Comparison of ENCODE assay signal across 8 cellular contexts in genomic region chr20:53934421-53935352, GRCh38.
A peak's percentile ranks its signal among the peaks of the same experiment; 100 is the strongest.
DNase-seq lines count a peak whose midpoint lies in the region; ATAC-seq and TF ChIP-seq lines count a peak whose summit lies in the region.

No MANE protein-coding gene starts in this region.

- H3K79me2 ChIP-seq in Karpas-422 (ENCODE audit: low read length) = no peaks in the 10 kb centered on the region

- POLR2A ChIA-PET in activated naive CD8-positive, alpha-beta T cell treated with anti-CD3 and anti-CD28 coated beads, Interleukin-2, amount 10 ng/mL, durations not matched to agents 7 days and 5 days (lab: Charles Lee) = interaction anchor here (0.6 to 1.9 kb wide), 8 partner anchors 10 to 355 kb away, joined by 3 to 10 read pairs (median 4); no protein-coding TSS in a partner anchor

- H3K27ac ChIP-seq in Karpas-422 (ENCODE audit: low read length) (no peak overlapping the region), thoracic aorta (peak overlapping the region; percentile 13 to 66)

- no peak overlapping the region for H2AFZ ChIP-seq in Karpas-422 (ENCODE audit: low read length)

- H3K9me3 ChIP-seq in Karpas-422 (ENCODE audit: low read length) = no peaks in the 10 kb centered on the region
- no peaks in the 10 kb centered on the region for H3K9me3 ChIP-seq in thoracic aorta

- no peak overlapping the region for H3K4me2 ChIP-seq in Karpas-422 (ENCODE audit: low read depth, low read length, poor library complexity, severe bottlenecking)

- DNase-seq in ACHN (peak; percentile 83), Karpas-422 (peak; percentile 55), iris pigment epithelial cell (ENCODE audit: low read depth) (peak; percentile 96), thoracic aorta (ENCODE audit: low spot score) (no peak), left lobe of liver (ENCODE audit: low spot score) (no peak)
- no peak for DNase-seq in activated naive CD8-positive, alpha-beta T cell treated with anti-CD3 and anti-CD28 coated beads, Interleukin-2, amount 10 ng/mL, durations not matched to agents 7 days and 5 days

- no peaks in the 10 kb centered on the region for H3K9me2 ChIP-seq in Karpas-422 (replicated peaks; ENCODE audit: insufficient read depth, low read length)

- no peak overlapping the region for H3K9ac ChIP-seq in Karpas-422 (ENCODE audit: low read length)

- peak overlapping the region; percentile 91 for H3K27ac Mint-ChIP-seq in activated naive CD8-positive, alpha-beta T cell treated with anti-CD3 and anti-CD28 coated beads, Interleukin-2, amount 10 ng/mL, durations not matched to agents 7 days and 5 days

- no peak for TF ChIP-seq CTCF in thoracic aorta (IDR thresholded peaks at IDR 0.05)

- H3K4me1 ChIP-seq in Karpas-422 (ENCODE audit: low read length) (peaks cover 14% of the 10 kb centered on the region), thoracic aorta (ENCODE audit: control insufficient read depth in 1 of 2, low read depth in 2 of 2) (peaks cover 15 to 16% of the 10 kb centered on the region in 2 donors)

- H3K9me3 Mint-ChIP-seq in activated naive CD8-positive, alpha-beta T cell treated with anti-CD3 and anti-CD28 coated beads, Interleukin-2, amount 10 ng/mL, durations not matched to agents 7 days and 5 days = no peaks in the 10 kb centered on the region

- H3K36me3 ChIP-seq in Karpas-422 (ENCODE audit: insufficient read depth, low read length) = no peaks in the 10 kb centered on the region
- H3K36me3 ChIP-seq in thoracic aorta = no peaks in the 10 kb centered on the region

- peaks cover 1% of the 10 kb centered on the region for H3K36me3 Mint-ChIP-seq in activated naive CD8-positive, alpha-beta T cell treated with anti-CD3 and anti-CD28 coated beads, Interleukin-2, amount 10 ng/mL, durations not matched to agents 7 days and 5 days

- H3K27me3 Mint-ChIP-seq in activated naive CD8-positive, alpha-beta T cell treated with anti-CD3 and anti-CD28 coated beads, Interleukin-2, amount 10 ng/mL, durations not matched to agents 7 days and 5 days = no peaks in the 10 kb centered on the region

- in situ Hi-C loops in ACHN (cut with HindIII; ENCODE audit: low pct_ligation_motif_present, low pct_unique_long_range_greater_than_20kb, low sequenced_read_pairs) = no loop called here

- H3K27me3 ChIP-seq in Karpas-422 (ENCODE audit: low read length) (no peaks in the 10 kb centered on the region), thoracic aorta (replicated peaks; ENCODE audit: insufficient read depth) (no peaks in the 10 kb centered on the region)

- ATAC-seq in GM19035 (IDR thresholded peaks at IDR 0.05; ENCODE audit: unreplicated experiment) (peak; percentile 43), thoracic aorta (ENCODE audit: insufficient number of reproducible peaks, low FRiP score, low read depth) (no peak), left lobe of liver (no peak), HG03469 (IDR thresholded peaks at IDR 0.05; ENCODE audit: unreplicated experiment) (no peak)
- ATAC-seq in activated naive CD8-positive, alpha-beta T cell treated with anti-CD3 and anti-CD28 coated beads, Interleukin-2, amount 10 ng/mL, durations not matched to agents 7 days and 5 days (ENCODE audit: low read depth) = peak; percentile 67

- peaks cover 48% of the 10 kb centered on the region for H3K4me1 Mint-ChIP-seq in activated naive CD8-positive, alpha-beta T cell treated with anti-CD3 and anti-CD28 coated beads, Interleukin-2, amount 10 ng/mL, durations not matched to agents 7 days and 5 days

- H3K4me3 ChIP-seq in Karpas-422 (ENCODE audit: low read length) = no peak overlapping the region
- H3K4me3 ChIP-seq in thoracic aorta = no peak overlapping the region

- no peaks in the 10 kb centered on the region for H4K20me1 ChIP-seq in Karpas-422 (ENCODE audit: insufficient read depth, low read depth, low read length)

- H3K4me3 Mint-ChIP-seq in activated naive CD8-positive, alpha-beta T cell treated with anti-CD3 and anti-CD28 coated beads, Interleukin-2, amount 10 ng/mL, durations not matched to agents 7 days and 5 days = peak overlapping the region; percentile 76

Comparison
In these comparisons a context has a peak if more than half of its experiments do, and no peak if none do; other contexts are left out.
1. DNase-seq: peak in ACHN (single experiment), Karpas-422 (single experiment) and iris pigment epithelial cell (single experiment); none in activated naive CD8-positive, alpha-beta T cell treated with anti-CD3 and anti-CD28 coated beads, Interleukin-2, amount 10 ng/mL, durations not matched to agents 7 days and 5 days (single experiment), thoracic aorta (single experiment) and left lobe of liver (single experiment).
2. ATAC-seq: peak in GM19035 (single experiment) and activated naive CD8-positive, alpha-beta T cell treated with anti-CD3 and anti-CD28 coated beads, Interleukin-2, amount 10 ng/mL, durations not matched to agents 7 days and 5 days (single experiment); none in thoracic aorta (single experiment), left lobe of liver (single experiment) and HG03469 (single experiment).